In genomic region chr11:123561046-123561781, GRCh38 we compare ENCODE assay signal across 8 cellular contexts.
DNase-seq lines count a peak whose midpoint lies in the region; ATAC-seq and TF ChIP-seq lines count a peak whose summit lies in the region.

No MANE protein-coding gene starts in this region.

- peaks cover 4% of the 10 kb centered on the region for H3K27me3 Mint-ChIP-seq in activated T-cell treated with anti-CD3 and anti-CD28 coated beads, Interleukin-2, amount 50 U/mL, for 72 hours (ENCODE audit: low read depth)
- H3K27me3 Mint-ChIP-seq in T-cell: no peaks in the 10 kb centered on the region

- no peaks in the 10 kb centered on the region for H3K27me3 ChIP-seq in right cardiac atrium (ENCODE audit: control insufficient read depth, insufficient read depth)
- peaks cover 55% of the 10 kb centered on the region for H3K27me3 ChIP-seq in skeletal muscle satellite cell (ENCODE audit: control insufficient read depth, insufficient read depth, low read length)

- no peak overlapping the region for H3K27ac Mint-ChIP-seq in activated T-cell treated with anti-CD3 and anti-CD28 coated beads, Interleukin-2, amount 50 U/mL, for 72 hours
- no peak overlapping the region for H3K27ac Mint-ChIP-seq in T-cell

- no peaks in the 10 kb centered on the region for H3K36me3 ChIP-seq in skeletal muscle satellite cell (ENCODE audit: insufficient read depth, low read length)

- H3K9ac ChIP-seq in skeletal muscle satellite cell (ENCODE audit: low read depth, low read length): no peak overlapping the region

- peak overlapping the region; percentile 23 to 76 for H3K4me3 Mint-ChIP-seq in activated T-cell treated with anti-CD3 and anti-CD28 coated beads, Interleukin-2, amount 50 U/mL, for 72 hours
- peak overlapping the region in 2 of 3 donors; percentile 34 to 87 for H3K4me3 Mint-ChIP-seq in T-cell

- intact Hi-C loops in right cardiac atrium (cut with DNase I): loop anchor here in 1 of 4 donors (5.0 kb wide), 1 partner anchor 44 kb away; no protein-coding TSS in a partner anchor

- POLR2A ChIA-PET in T-cell (lab: Charles Lee): interaction anchor here in 1 of 2 donors (0.6 kb wide), 1 partner anchor 1297 kb away, joined by 3 read pairs; no protein-coding TSS in a partner anchor

- H3K36me3 Mint-ChIP-seq in activated T-cell treated with anti-CD3 and anti-CD28 coated beads, Interleukin-2, amount 50 U/mL, for 72 hours (ENCODE audit: insufficient read depth in 2 of 2): peaks cover 0 to 4% of the 10 kb centered on the region in 2 donors
- peaks cover 4% of the 10 kb centered on the region for H3K36me3 Mint-ChIP-seq in T-cell

- H3K4me1 Mint-ChIP-seq in activated T-cell treated with anti-CD3 and anti-CD28 coated beads, Interleukin-2, amount 50 U/mL, for 72 hours (ENCODE audit: low read depth): peaks cover 14% of the 10 kb centered on the region
- peaks cover 10 to 16% (median 14%) of the 10 kb centered on the region in 3 donors for H3K4me1 Mint-ChIP-seq in T-cell

- H3K4me3 ChIP-seq in right cardiac atrium (ENCODE audit: low read length): no peak overlapping the region
- peak overlapping the region; percentile 63 for H3K4me3 ChIP-seq in skeletal muscle satellite cell (ENCODE audit: low read length)

- H3K27ac ChIP-seq in right cardiac atrium (ENCODE audit: low read length): peak overlapping the region; percentile 47

- H3K4me1 ChIP-seq in right cardiac atrium (ENCODE audit: control insufficient read depth, insufficient read depth, low read length) (no peaks in the 10 kb centered on the region), skeletal muscle satellite cell (ENCODE audit: control insufficient read depth, insufficient read depth, low read length) (peaks cover 6% of the 10 kb centered on the region)

- peak overlapping the region; percentile 73 for H3K4me2 ChIP-seq in skeletal muscle satellite cell (ENCODE audit: low read length)

- no peaks in the 10 kb centered on the region for H3K9me3 Mint-ChIP-seq in activated T-cell treated with anti-CD3 and anti-CD28 coated beads, Interleukin-2, amount 50 U/mL, for 72 hours
- no peaks in the 10 kb centered on the region for H3K9me3 Mint-ChIP-seq in T-cell

- no peak for TF ChIP-seq CTCF in GM10266 (IDR thresholded peaks at IDR 0.05; ENCODE audit: control insufficient read depth, insufficient read depth, low read depth, missing control alignments)

- WGBS in right cardiac atrium: 40% methylated on average over 8 of the region's 8 CpGs

- CTCF ChIA-PET in T-cell (lab: Charles Lee): interaction anchor here (0.6 to 1.5 kb wide), 3 partner anchors 10 to 15 kb away, joined by 4 to 5 read pairs (median 4); no protein-coding TSS in a partner anchor

- H3K9me3 ChIP-seq in right cardiac atrium (ENCODE audit: control insufficient read depth, low read length) (no peaks in the 10 kb centered on the region), skeletal muscle satellite cell (replicated peaks; ENCODE audit: low read length) (no peaks in the 10 kb centered on the region)

- DNase-seq in activated T-cell treated with anti-CD3 and anti-CD28 coated beads, Interleukin-2, amount 50 U/mL, for 72 hours: no peak
- DNase-seq in activated T-cell treated with anti-CD3 and anti-CD28 coated beads, Interleukin-2, amount 50 U/mL, for 48 hours: no peak
- DNase-seq in T-cell: no peak
- DNase-seq in right cardiac atrium: peak in 2 of 3 donors; percentile 67 to 77
- no peak for DNase-seq in GM10266 (ENCODE audit: extremely low spot score)

- ATAC-seq in activated T-cell treated with anti-CD3 and anti-CD28 coated beads, Interleukin-2, amount 50 U/mL, for 72 hours (replicated peaks in 1 of 2): no peak
- ATAC-seq in T-cell (replicated peaks in 1 of 4) (no peak), right cardiac atrium (peak; percentile 77 to 83), HG03039 (IDR thresholded peaks at IDR 0.05; ENCODE audit: unreplicated experiment) (no peak)
- ATAC-seq in activated CD4-positive, CD25-positive, alpha-beta regulatory T cell treated with anti-CD3 and anti-CD28 coated beads, Interleukin-2, amount 50 U/mL, for 24 hours: no peak

Comparison
In these comparisons a context has a peak if more than half of its experiments do, and no peak if none do; other contexts are left out.
1. ATAC-seq: peak in right cardiac atrium (2 of 2); none in activated T-cell treated with anti-CD3 and anti-CD28 coated beads, Interleukin-2, amount 50 U/mL, for 72 hours (0 of 2), T-cell (0 of 4), activated CD4-positive, CD25-positive, alpha-beta regulatory T cell treated with anti-CD3 and anti-CD28 coated beads, Interleukin-2, amount 50 U/mL, for 24 hours (0 of 2) and HG03039 (single experiment).
2. DNase-seq: peak in right cardiac atrium (2 of 3); none in activated T-cell treated with anti-CD3 and anti-CD28 coated beads, Interleukin-2, amount 50 U/mL, for 72 hours (0 of 2), activated T-cell treated with anti-CD3 and anti-CD28 coated beads, Interleukin-2, amount 50 U/mL, for 48 hours (0 of 2), T-cell (0 of 34) and GM10266 (single experiment).